In the genomic region with DNA sequence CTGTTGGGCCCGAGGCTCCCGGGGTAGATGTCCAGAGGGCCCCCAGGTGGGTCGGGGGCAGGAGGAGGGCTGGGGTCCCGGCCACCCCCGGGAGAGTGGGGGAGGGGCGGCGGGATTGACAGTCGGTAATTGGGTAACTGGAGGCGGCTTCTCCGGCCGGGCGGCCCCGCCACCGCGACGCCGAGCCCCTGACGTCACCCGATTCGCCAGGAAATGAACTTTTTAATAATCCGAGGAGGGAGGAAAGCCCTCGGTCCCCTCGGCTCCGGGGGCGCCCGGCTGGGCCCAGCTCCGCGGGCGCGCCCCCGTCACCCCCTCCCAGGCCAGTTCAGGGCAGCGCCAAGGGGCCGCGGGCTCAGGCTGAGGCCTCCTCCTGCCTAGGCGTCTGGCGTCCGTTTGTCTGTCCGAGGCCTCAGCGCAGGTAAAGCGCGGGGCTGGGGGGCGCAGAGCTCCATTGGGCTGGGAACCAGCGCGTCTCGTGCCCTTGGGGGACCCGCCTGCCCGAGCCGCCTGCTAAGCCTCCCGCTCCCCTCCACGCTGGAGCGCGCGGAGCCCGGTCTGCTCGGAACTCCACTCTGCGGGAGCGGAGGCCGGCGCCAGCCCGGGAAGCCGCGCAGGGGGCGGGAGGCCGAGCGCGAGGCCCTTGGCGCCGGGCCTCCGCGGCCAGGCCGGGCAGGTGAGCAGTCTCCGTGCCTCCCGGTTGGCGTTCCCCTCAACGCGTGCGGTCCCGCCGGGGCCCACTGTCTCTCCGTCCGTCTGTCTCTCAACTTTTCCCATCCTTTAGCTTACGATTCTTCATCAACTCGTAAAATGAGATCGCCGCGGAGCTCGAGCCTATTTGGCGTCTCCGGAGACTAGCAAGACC, we compare ENCODE assay signal across 8 cellular contexts. TPM values are rescaled to one million over a fixed set of nuclear protein-coding genes. Genes with fewer than 3 reads are reported as not detected.
A peak's percentile ranks its signal among the peaks of the same experiment; 100 is the strongest.
DNase-seq lines count a peak whose midpoint lies in the region; ATAC-seq and TF ChIP-seq lines count a peak whose summit lies in the region.

No MANE protein-coding gene starts in this region.

- no peak for TF ChIP-seq CTCF in A673 (conservative IDR thresholded peaks at IDR 0.05; ENCODE audit: low read depth, low read length)
- TF ChIP-seq CTCF in PC-9 (conservative IDR thresholded peaks at IDR 0.05): no peak
- TF ChIP-seq CTCF in breast epithelium (IDR thresholded peaks at IDR 0.05): no peak

- peak overlapping the region; percentile 85 for H3K4me2 ChIP-seq in GM23248 (ENCODE audit: unreplicated experiment)
- H3K4me2 ChIP-seq in PC-9: peak overlapping the region; percentile 87

- intact Hi-C loops in A673 (cut with micrococcal nuclease; ENCODE audit: unreplicated experiment): loop anchor here (5.0 kb wide), 1 partner anchor 317 kb away; no protein-coding TSS in a partner anchor
- intact Hi-C loops in PC-9 (cut with micrococcal nuclease; ENCODE audit: unreplicated experiment): loop anchor here (1.0 to 10.0 kb wide), 5 partner anchors 54 to 894 kb away; a partner anchor contains a TSS
- intact Hi-C loops in breast epithelium (cut with DNase I; ENCODE audit: low total_unique reads): loop anchor here (5.0 to 10.0 kb wide), 2 partner anchors 404 to 528 kb away; no protein-coding TSS in a partner anchor

- WGBS in GM23248 (ENCODE audit: low coverage in 1 of 2, low lambda C conversion rate in 2 of 2, missing lambda C conversion rate in 2 of 2), 2 experiments: 1 to 2% methylated on average over 62 to 72 of the region's 89 CpGs

- peak overlapping the region; percentile 60 for H3K27ac ChIP-seq in A673 (ENCODE audit: low read depth, low read length, poor library complexity, severe bottlenecking)
- peak overlapping the region; percentile 88 for H3K27ac ChIP-seq in GM23248
- peak overlapping the region; percentile 44; the same call in 1 of the 2 replicates for H3K27ac ChIP-seq in PC-9
- peak overlapping the region; percentile 48 to 77 for H3K27ac ChIP-seq in breast epithelium
- H3K27ac ChIP-seq in stomach smooth muscle (ENCODE audit: low read length): peak overlapping the region; percentile 37

- BruUV-seq in A673 (replicated peaks; lab: Mats Ljungman, UMichigan): no TSS peak
- no TSS peak for BruUV-seq in PC-9 (replicated peaks; lab: Mats Ljungman, UMichigan)

- H3K9ac ChIP-seq in GM23248 (peak overlapping the region; percentile 94), stomach smooth muscle (ENCODE audit: low read length in 2 of 2) (no peak overlapping the region)

- ATAC-seq in GM19467 (IDR thresholded peaks at IDR 0.05; ENCODE audit: unreplicated experiment): no peak

- POLR2A ChIA-PET in A673 (lab: Charles Lee; ENCODE audit: low non-redundant PET) (no interaction called here), PC-9 (lab: Charles Lee; ENCODE audit: unreplicated experiment) (interaction anchor here (0.6 kb wide), 1 partner anchor 92 kb away, joined by 23 read pairs; no protein-coding TSS in a partner anchor)

- H3K27me3 ChIP-seq in A673 (replicated peaks; ENCODE audit: insufficient read depth, low read depth, low read length, poor library complexity) (peaks cover 13% of the 10 kb centered on the region), GM23248 (replicated peaks; ENCODE audit: insufficient read depth) (no peaks in the 10 kb centered on the region), PC-9 (ENCODE audit: insufficient read depth, low read depth) (no peaks in the 10 kb centered on the region), breast epithelium (peaks cover 9 to 100% of the 10 kb centered on the region in 2 donors), stomach smooth muscle (ENCODE audit: control insufficient read depth in 1 of 2, insufficient read depth in 2 of 2, low read length in 2 of 2) (peaks cover 71 to 100% of the 10 kb centered on the region in 2 donors)

- DNase-seq in A673 (ENCODE audit: low spot score): peak; percentile 73
- DNase-seq in GM23248: peak; percentile 87
- DNase-seq in PC-9: peak; percentile 41 to 75
- no peak for DNase-seq in breast epithelium (ENCODE audit: low spot score in 2 of 2)
- DNase-seq in left kidney (ENCODE audit: low read depth, low spot score): peak; percentile 84
- no peak for DNase-seq in iPS-NIHi7 (ENCODE audit: extremely low spot score)

- H3K79me2 ChIP-seq in GM23248 (ENCODE audit: insufficient read depth) (peaks cover 96% of the 10 kb centered on the region), PC-9 (ENCODE audit: low read depth) (peaks cover 46% of the 10 kb centered on the region)

- CTCF ChIA-PET in A673 (lab: Charles Lee) (interaction anchor here (0.8 to 1.3 kb wide), 3 partner anchors 8 to 95 kb away, joined by 3 to 4 read pairs (median 3); no protein-coding TSS in a partner anchor), PC-9 (lab: Charles Lee) (interaction anchor here (0.6 to 1.0 kb wide), 5 partner anchors 10 to 1433 kb away, joined by 3 to 8 read pairs (median 3); no protein-coding TSS in a partner anchor)

- H4K20me1 ChIP-seq in GM23248 (ENCODE audit: insufficient read depth) (no peaks in the 10 kb centered on the region), PC-9 (ENCODE audit: insufficient read depth) (no peaks in the 10 kb centered on the region; the same call in 1 of the 2 replicates)

- H3K4me1 ChIP-seq in A673 (ENCODE audit: insufficient read depth, low read length, poor library complexity, severe bottlenecking) (peaks cover 19% of the 10 kb centered on the region), GM23248 (ENCODE audit: insufficient read depth) (peaks cover 17% of the 10 kb centered on the region), PC-9 (replicated peaks; ENCODE audit: insufficient read depth) (peaks cover 32% of the 10 kb centered on the region), breast epithelium (peaks cover 17 to 24% of the 10 kb centered on the region in 2 donors), stomach smooth muscle (ENCODE audit: control insufficient read depth, insufficient read depth, low read length) (peaks cover 62% of the 10 kb centered on the region)

- H3K9me3 ChIP-seq in A673 (ENCODE audit: low read depth, low read length, poor library complexity, severe bottlenecking) (no peaks in the 10 kb centered on the region), GM23248 (ENCODE audit: low read depth) (no peaks in the 10 kb centered on the region), PC-9 (ENCODE audit: insufficient read depth, low read depth) (no peaks in the 10 kb centered on the region), breast epithelium (no peaks in the 10 kb centered on the region), stomach smooth muscle (ENCODE audit: control insufficient read depth in 2 of 2, low read length in 2 of 2) (no peaks in the 10 kb centered on the region)

- H3K4me3 ChIP-seq in A673 (ENCODE audit: low read depth, low read length, poor library complexity, severe bottlenecking): peak overlapping the region; percentile 81
- peak overlapping the region; percentile 90 for H3K4me3 ChIP-seq in GM23248
- peak overlapping the region; percentile 93 for H3K4me3 ChIP-seq in PC-9
- H3K4me3 ChIP-seq in breast epithelium: peak overlapping the region; percentile 50 to 76 (median 55)
- H3K4me3 ChIP-seq in stomach smooth muscle (ENCODE audit: low read length in 2 of 2): peak overlapping the region; percentile 53 to 77

- no peak for TF ChIP-seq POLR2A in breast epithelium (IDR thresholded peaks at IDR 0.05)

- peak overlapping the region; percentile 75 for H2AFZ ChIP-seq in GM23248
- peak overlapping the region; percentile 93 for H2AFZ ChIP-seq in PC-9

- in situ Hi-C loops in GM23248 (cut with MboI): no loop called here

- no peaks in the 10 kb centered on the region for H3K36me3 ChIP-seq in A673 (ENCODE audit: insufficient read depth, low read length, poor library complexity, severe bottlenecking)
- H3K36me3 ChIP-seq in GM23248 (ENCODE audit: low read depth): no peaks in the 10 kb centered on the region
- H3K36me3 ChIP-seq in PC-9 (ENCODE audit: low read depth): no peaks in the 10 kb centered on the region
- H3K36me3 ChIP-seq in breast epithelium: no peaks in the 10 kb centered on the region
- H3K36me3 ChIP-seq in stomach smooth muscle (ENCODE audit: control insufficient read depth in 2 of 2, insufficient read depth in 2 of 2, low read length in 2 of 2): no peaks in the 10 kb centered on the region

- H3K9me2 ChIP-seq in GM23248 (ENCODE audit: insufficient read depth) (no peaks in the 10 kb centered on the region), PC-9 (ENCODE audit: insufficient read depth) (no peaks in the 10 kb centered on the region)

- 0 out of 2 replicates have a peak, but pooled peaks cover 8% of the 10 kb centered on the region for H3F3A ChIP-seq in GM23248 (ENCODE audit: insufficient read depth)
- H3F3A ChIP-seq in PC-9 (ENCODE audit: insufficient read depth, low read depth): peaks cover 11% of the 10 kb centered on the region; the same call in 1 of the 2 replicates

RNA-seq across cellular contexts. Expression of a gene that starts 3.8 kb away (rescaled TPM):
- total RNA-seq in A673 (2021): 14.2 and 19.4 TPM in 2 replicates
- 23.8 and 28.6 TPM in 2 replicates for total RNA-seq in GM23248 (2014; rRNA removed; shearing (Covaris generic))
- 33.3 and 34.0 TPM in 2 replicates for polyA plus RNA-seq in GM23248 (2016; fragmentation: Nextera tagmentation; extraction: Ambion mirVana)
- 29.0 and 36.9 TPM in 2 replicates for total RNA-seq in PC-9 (2021)
- 10 to 100 TPM in 1 of 3 donors, 1 to 10 TPM in 2; 6.0 to 14.4 (median 6.6) TPM for total RNA-seq in breast epithelium

RNA-seq across cellular contexts. Expression of a gene that starts 22.5 kb away (rescaled TPM):
- total RNA-seq in A673 (2021) (not detected in 2 replicates), PC-9 (2021) (not detected in 2 replicates), breast epithelium (not detected)
- total RNA-seq in GM23248 (2014; rRNA removed; shearing (Covaris generic)): not detected in 2 replicates
- polyA plus RNA-seq in GM23248 (2016; fragmentation: Nextera tagmentation; extraction: Ambion mirVana): not detected in 2 replicates

Comparison
In these comparisons a context has a peak if more than half of its experiments do, and no peak if none do; other contexts are left out.
1. DNase-seq: peak in A673 (single experiment), GM23248 (single experiment), PC-9 (2 of 2) and left kidney (single experiment); none in breast epithelium (0 of 2) and iPS-NIHi7 (single experiment).
2. H3K27ac ChIP-seq: peak in every context shown above with its lines; median percentile 88 in GM23248; 62 in breast epithelium; 60 in A673; 44 in PC-9; 37 in stomach smooth muscle.
3. Peak in every context shown above with its lines, with median percentiles within 50 percentile points of each other: H3K4me3 ChIP-seq.